In genomic region chr10:46556515-46557318, GRCh38 we compare ENCODE assay signal across 8 cellular contexts. TPM values are rescaled to one million over a fixed set of nuclear protein-coding genes. Genes with fewer than 3 reads are reported as not detected.
DNase-seq lines count a peak whose midpoint lies in the region; ATAC-seq, FAIRE-seq and TF ChIP-seq lines count a peak whose summit lies in the region.

Gene GPRIN2 (minus strand): TSS chr10:46556658. CDS start chr10:46550736, 5,922 bp downstream.

- H3K4me1 Mint-ChIP-seq in activated CD8-positive, alpha-beta T cell treated with anti-CD3 and anti-CD28 coated beads, Interleukin-2, amount 10 ng/mL, durations not matched to agents 7 days and 5 days (ENCODE audit: low read depth) = peaks cover 3% of the 10 kb centered on the region

- H3K36me3 Mint-ChIP-seq in activated CD8-positive, alpha-beta T cell treated with anti-CD3 and anti-CD28 coated beads, Interleukin-2, amount 10 ng/mL, durations not matched to agents 7 days and 5 days (ENCODE audit: low read depth) = no peaks in the 10 kb centered on the region

- H3K27ac Mint-ChIP-seq in activated CD8-positive, alpha-beta T cell treated with anti-CD3 and anti-CD28 coated beads, Interleukin-2, amount 10 ng/mL, durations not matched to agents 7 days and 5 days = no peak within 1 kb of the TSS

- H3K4me3 Mint-ChIP-seq in activated CD8-positive, alpha-beta T cell treated with anti-CD3 and anti-CD28 coated beads, Interleukin-2, amount 10 ng/mL, durations not matched to agents 7 days and 5 days = no peak within 1 kb of the TSS

- no peak within 1 kb of the TSS for H3K27ac ChIP-seq in rectal smooth muscle tissue (ENCODE audit: low read depth, low read length)

- TF ChIP-seq CTCF in D721Med (IDR thresholded peaks at IDR 0.05; ENCODE audit: insufficient read depth, missing control alignments) = no peak

- H3K4me3 ChIP-seq in rectal smooth muscle tissue (ENCODE audit: low read length) = peak within 1 kb of the TSS; percentile 56

- H3K4me1 ChIP-seq in ES-I3 (ENCODE audit: insufficient read depth, low read length) = peaks cover 6% of the 10 kb centered on the region
- H3K4me1 ChIP-seq in rectal smooth muscle tissue (ENCODE audit: control insufficient read depth, insufficient read depth, low read length) = no peaks in the 10 kb centered on the region

- CTCF ChIA-PET in activated CD8-positive, alpha-beta T cell treated with anti-CD3 and anti-CD28 coated beads, Interleukin-2, amount 10 ng/mL, durations not matched to agents 7 days and 5 days (lab: Charles Lee) = no interaction called here

- H3K36me3 ChIP-seq in ES-I3 (ENCODE audit: insufficient read depth, low read length) (no peaks in the 10 kb centered on the region), rectal smooth muscle tissue (ENCODE audit: control insufficient read depth, insufficient read depth, low read length) (peaks cover 2% of the 10 kb centered on the region)

- no peak for FAIRE-seq in D721Med (lab: Jason Lieb, UNC)

- POLR2A ChIA-PET in activated CD8-positive, alpha-beta T cell treated with anti-CD3 and anti-CD28 coated beads, Interleukin-2, amount 10 ng/mL, durations not matched to agents 7 days and 5 days (lab: Charles Lee) = no interaction called here

- DNase-seq in activated CD8-positive, alpha-beta T cell treated with anti-CD3 and anti-CD28 coated beads, Interleukin-2, amount 10 ng/mL, durations not matched to agents 7 days and 5 days = peak; percentile 18
- DNase-seq in left ventricle myocardium superior (no peak), D721Med (ENCODE audit: insufficient read length, low spot score) (no peak), putamen (ENCODE audit: low spot score) (no peak)

- H3K27me3 ChIP-seq in rectal smooth muscle tissue (ENCODE audit: control insufficient read depth, insufficient read depth, low read length) = peaks cover 17% of the 10 kb centered on the region

- H3K9ac ChIP-seq in ES-I3 (ENCODE audit: low read depth, low read length) (peak within 1 kb of the TSS; percentile 77), rectal smooth muscle tissue (ENCODE audit: low read length) (no peak within 1 kb of the TSS)

- no peaks in the 10 kb centered on the region for H3K9me3 Mint-ChIP-seq in activated CD8-positive, alpha-beta T cell treated with anti-CD3 and anti-CD28 coated beads, Interleukin-2, amount 10 ng/mL, durations not matched to agents 7 days and 5 days (ENCODE audit: insufficient read depth)

- peaks cover 24% of the 10 kb centered on the region for H3K27me3 Mint-ChIP-seq in activated CD8-positive, alpha-beta T cell treated with anti-CD3 and anti-CD28 coated beads, Interleukin-2, amount 10 ng/mL, durations not matched to agents 7 days and 5 days (ENCODE audit: low read depth)

- ATAC-seq in activated CD8-positive, alpha-beta T cell treated with anti-CD3 and anti-CD28 coated beads, Interleukin-2, amount 10 ng/mL, durations not matched to agents 7 days and 5 days = peak; percentile 36
- ATAC-seq in left ventricle myocardium superior (peak; percentile 30), GM21360 (IDR thresholded peaks at IDR 0.05; ENCODE audit: unreplicated experiment) (no peak), GM19455 (IDR thresholded peaks at IDR 0.05; ENCODE audit: unreplicated experiment) (no peak)

- no peaks in the 10 kb centered on the region for H3K9me3 ChIP-seq in ES-I3 (ENCODE audit: control insufficient read depth, insufficient read depth, low read length)

- intact Hi-C loops in left ventricle myocardium superior (cut with micrococcal nuclease) = no loop called here

RNA-seq across cellular contexts. Expression of gene GPRIN2, which starts in this region (rescaled TPM):
- not detected for total RNA-seq in activated CD8-positive, alpha-beta T cell treated with anti-CD3 and anti-CD28 coated beads, Interleukin-2, amount 10 ng/mL, durations not matched to agents 7 days and 5 days
- not detected for total RNA-seq in left ventricle myocardium superior

Comparison
In these comparisons a context has a peak if more than half of its experiments do, and no peak if none do; other contexts are left out.
1. Peak in DNase-seq and ATAC-seq in activated CD8-positive, alpha-beta T cell treated with anti-CD3 and anti-CD28 coated beads, Interleukin-2, amount 10 ng/mL, durations not matched to agents 7 days and 5 days; RNA of the gene not detected or under 1 TPM.
2. Peak in ATAC-seq in left ventricle myocardium superior; RNA of the gene not detected or under 1 TPM.